ENCODE assay signal across 13 cellular contexts in genomic region chr22:37044634-37045625, GRCh38. TPM values are rescaled to one million over a fixed set of nuclear protein-coding genes. Genes with fewer than 3 reads are reported as not detected.
DNase-seq lines count a peak whose midpoint lies in the region; ATAC-seq lines count a peak whose summit lies in the region.
"Had no signal": no experiment of that assay in that cellular context is flagged by ENCODE, and none has a peak within 500 bp of the region (broad histone marks: within the 10 kb centered on the region; RNA-seq: fewer than 3 reads in every experiment).

No MANE protein-coding gene starts in this region.

- H4K8ac ChIP-seq in mesenchymal stem cell (ENCODE audit: low read length), result no peak overlapping the region

- no peak overlapping the region for H4K91ac ChIP-seq in mesenchymal stem cell (ENCODE audit: low read length)

- no peak overlapping the region for H3K27ac ChIP-seq in mesenchymal stem cell (ENCODE audit: low read length, poor library complexity, severe bottlenecking)
- H3K27ac ChIP-seq: esophagus squamous epithelium, neutrophil, RWPE1, testis had no signal

- H3K9me3 Mint-ChIP-seq in activated T-cell treated with anti-CD3 and anti-CD28 coated beads, Interleukin-2, amount 50 U/mL, for 72 hours, result no peaks in the 10 kb centered on the region

- no peak overlapping the region for H3K9ac ChIP-seq in mesenchymal stem cell (ENCODE audit: low read length)

- H2BK120ac ChIP-seq in mesenchymal stem cell (ENCODE audit: low read depth, low read length), result no peak overlapping the region

- no peak overlapping the region for H2AFZ ChIP-seq in mesenchymal stem cell (ENCODE audit: low read depth, low read length)

- no peak overlapping the region for H2BK5ac ChIP-seq in mesenchymal stem cell (ENCODE audit: low read depth, low read length, poor library complexity, severe bottlenecking)

- peaks cover 23% of the 10 kb centered on the region for H3K4me1 ChIP-seq in mesenchymal stem cell (ENCODE audit: control insufficient read depth, insufficient read depth, low read depth, low read length)
- H3K4me1 ChIP-seq: testis had no signal

- H3K4me3 ChIP-seq in mesenchymal stem cell (ENCODE audit: insufficient read depth in 1 of 2, low read depth in 1 of 2, low read length in 2 of 2), result no peak overlapping the region
- H3K4me3 ChIP-seq: esophagus squamous epithelium, testis had no signal

- no peaks in the 10 kb centered on the region for H3K27me3 Mint-ChIP-seq in activated T-cell treated with anti-CD3 and anti-CD28 coated beads, Interleukin-2, amount 50 U/mL, for 72 hours (ENCODE audit: low read depth)

- ATAC-seq in activated CD4-positive, CD25-positive, alpha-beta regulatory T cell treated with anti-CD3 and anti-CD28 coated beads, Interleukin-2, amount 50 U/mL, for 24 hours, result peak; percentile 78 to 87
- ATAC-seq in activated T-cell treated with anti-CD3 and anti-CD28 coated beads, Interleukin-2, amount 50 U/mL, for 72 hours (replicated peaks in 1 of 2), result peak; percentile 77 to 79
- ATAC-seq in GM19023 (IDR thresholded peaks at IDR 0.05; ENCODE audit: unreplicated experiment), result no peak

- no peaks in the 10 kb centered on the region for H3K36me3 ChIP-seq in mesenchymal stem cell (ENCODE audit: control insufficient read depth in 1 of 2, insufficient read depth in 2 of 2, low read depth in 1 of 2, low read length in 2 of 2)
- H3K36me3 ChIP-seq: esophagus squamous epithelium, neutrophil had no signal

- H3K36me3 Mint-ChIP-seq in activated T-cell treated with anti-CD3 and anti-CD28 coated beads, Interleukin-2, amount 50 U/mL, for 72 hours (ENCODE audit: insufficient read depth in 2 of 2), result no peaks in the 10 kb centered on the region

- H3K4ac ChIP-seq in mesenchymal stem cell (ENCODE audit: low read depth in 1 of 2, low read length in 2 of 2), result no peak overlapping the region

- no peaks in the 10 kb centered on the region for H3K79me1 ChIP-seq in mesenchymal stem cell (replicated peaks; ENCODE audit: low read length, poor library complexity, severe bottlenecking)

- no peak for DNase-seq in activated CD4-positive, CD25-positive, alpha-beta regulatory T cell (lab: John Stamatoyannopoulos, UW)
- DNase-seq in HPDE6-E6E7 (ENCODE audit: extremely low spot score) (peak; percentile 60), mesenchymal stem cell (no peak), NCI-H69 (lab: John Stamatoyannopoulos, UW) (no peak), iPS-NIHi11 (ENCODE audit: low spot score) (no peak)
- peak in 1 of 2 donors; percentile 35 for DNase-seq in activated T-cell treated with anti-CD3 and anti-CD28 coated beads, Interleukin-2, amount 50 U/mL, for 72 hours
- DNase-seq: cerebellar nuclear complex, esophagus squamous epithelium had no signal

- 80% methylated on average over 6 of the region's 9 CpGs for WGBS in mesenchymal stem cell

- no peaks in the 10 kb centered on the region for H3K9me3 ChIP-seq in mesenchymal stem cell (ENCODE audit: control insufficient read depth, low read length)
- H3K9me3 ChIP-seq: esophagus squamous epithelium, neutrophil, testis had no signal

- H3K23ac ChIP-seq in mesenchymal stem cell (ENCODE audit: low read length in 2 of 2), result no peak overlapping the region

- H3K4me2 ChIP-seq in mesenchymal stem cell (ENCODE audit: low read length, poor library complexity, severe bottlenecking), result no peak overlapping the region

- H3K18ac ChIP-seq in mesenchymal stem cell (ENCODE audit: low read depth in 1 of 2, low read length in 2 of 2), result no peak overlapping the region

- H3K4me3 Mint-ChIP-seq in activated T-cell treated with anti-CD3 and anti-CD28 coated beads, Interleukin-2, amount 50 U/mL, for 72 hours, result peak overlapping the region in 1 of 2 donors; percentile 15

- H3K14ac ChIP-seq in mesenchymal stem cell (ENCODE audit: low read length in 2 of 2), result no peak overlapping the region

- peak overlapping the region; percentile 67 for H2AK5ac ChIP-seq in mesenchymal stem cell (ENCODE audit: low read length, severe bottlenecking)

- peaks cover 6 to 9% of the 10 kb centered on the region in 2 experiments for H3K27me3 ChIP-seq in mesenchymal stem cell (ENCODE audit: control insufficient read depth in 1 of 2, insufficient read depth in 1 of 2, low read length in 2 of 2)
- H3K27me3 ChIP-seq: testis had no signal

- peaks cover 30% of the 10 kb centered on the region for H3K4me1 Mint-ChIP-seq in activated T-cell treated with anti-CD3 and anti-CD28 coated beads, Interleukin-2, amount 50 U/mL, for 72 hours (ENCODE audit: low read depth)

- H2BK12ac ChIP-seq in mesenchymal stem cell (ENCODE audit: low read length in 2 of 2), result no peak overlapping the region

- H3K27ac Mint-ChIP-seq in activated T-cell treated with anti-CD3 and anti-CD28 coated beads, Interleukin-2, amount 50 U/mL, for 72 hours, result no peak overlapping the region

- H2BK15ac ChIP-seq in mesenchymal stem cell (ENCODE audit: low read depth, poor library complexity, severe bottlenecking), result no peak overlapping the region

RNA-seq across cellular contexts. Expression of gene KCTD17, which starts 6.6 kb away (rescaled TPM):
- 10 to 100 TPM; 27.9 to 30.1 TPM for total RNA-seq in activated T-cell treated with anti-CD3 and anti-CD28 coated beads, Interleukin-2, amount 50 U/mL, for 72 hours
- 17.9 TPM for polyA plus RNA-seq in mesenchymal stem cell (2013, experiment 1 of 2)
- polyA plus RNA-seq in mesenchymal stem cell (2013, experiment 2 of 2), result 20.1 TPM

RNA-seq across cellular contexts. Expression of gene MPST, which starts 25.4 kb away (rescaled TPM):
- 10 to 100 TPM; 14.2 to 28.1 TPM for total RNA-seq in activated T-cell treated with anti-CD3 and anti-CD28 coated beads, Interleukin-2, amount 50 U/mL, for 72 hours
- 81.0 TPM for polyA plus RNA-seq in mesenchymal stem cell (2013, experiment 1 of 2)
- 80.4 TPM for polyA plus RNA-seq in mesenchymal stem cell (2013, experiment 2 of 2)

RNA-seq across cellular contexts. Expression of gene TST, which starts 25.7 kb away (rescaled TPM):
- 1 to 10 TPM; 3.5 to 6.7 TPM for total RNA-seq in activated T-cell treated with anti-CD3 and anti-CD28 coated beads, Interleukin-2, amount 50 U/mL, for 72 hours
- polyA plus RNA-seq in mesenchymal stem cell (2013, experiment 1 of 2), result 38.9 TPM
- polyA plus RNA-seq in mesenchymal stem cell (2013, experiment 2 of 2), result 40.6 TPM
